In genomic region chr12:109844091-109844490, GRCh38 we compare ENCODE assay signal across 20 cellular contexts. TPM values are rescaled to one million over a fixed set of nuclear protein-coding genes. Genes with fewer than 3 reads are reported as not detected.
DNase-seq lines count a peak whose midpoint lies in the region; ATAC-seq and TF ChIP-seq lines count a peak whose summit lies in the region.
"Had no signal": no experiment of that assay in that cellular context is flagged by ENCODE, and none has a peak within 500 bp of the region (broad histone marks: within the 10 kb centered on the region; RNA-seq: fewer than 3 reads in every experiment).

No MANE protein-coding gene starts in this region.

- H3K4me3 Mint-ChIP-seq in activated T-helper 17 cell treated with anti-CD3 and anti-CD28 coated beads, Interleukin-2, amount 50 U/mL, for 72 hours, result no peak overlapping the region
- H3K4me3 Mint-ChIP-seq in activated CD8-positive, alpha-beta memory T cell treated with anti-CD3 and anti-CD28 coated beads, Interleukin-2, amount 10 ng/mL, durations not matched to agents 7 days and 5 days, result no peak overlapping the region
- no peak overlapping the region for H3K4me3 Mint-ChIP-seq in activated T-helper 2 cell treated with anti-CD3 and anti-CD28 coated beads, Interferon-gamma antibody, Interleukin-2, Interleukin-4, amounts not matched to agents 10 μg/mL and 5 μg/mL and 100 μg/mL, durations not matched to agents 14 hours and 24 hours and 36 hours (ENCODE audit: low read depth)
- H3K4me3 Mint-ChIP-seq: CD4-positive, alpha-beta T cell; GM23338 had no signal

- H3K4me1 Mint-ChIP-seq in activated T-helper 17 cell treated with anti-CD3 and anti-CD28 coated beads, Interleukin-2, amount 50 U/mL, for 72 hours, result no peaks in the 10 kb centered on the region
- peaks cover 7% of the 10 kb centered on the region for H3K4me1 Mint-ChIP-seq in activated CD8-positive, alpha-beta memory T cell treated with anti-CD3 and anti-CD28 coated beads, Interleukin-2, amount 10 ng/mL, durations not matched to agents 7 days and 5 days
- peaks cover 3% of the 10 kb centered on the region for H3K4me1 Mint-ChIP-seq in activated T-helper 2 cell treated with anti-CD3 and anti-CD28 coated beads, Interferon-gamma antibody, Interleukin-2, Interleukin-4, amounts not matched to agents 10 μg/mL and 5 μg/mL and 100 μg/mL, durations not matched to agents 14 hours and 24 hours and 36 hours (ENCODE audit: low read depth)

- intact Hi-C loops in activated T-helper 2 cell treated with anti-CD3 and anti-CD28 coated beads, Interferon-gamma antibody, Interleukin-2, Interleukin-4, amounts not matched to agents 10 μg/mL and 5 μg/mL and 100 μg/mL, durations not matched to agents 14 hours and 24 hours and 36 hours (cut with micrococcal nuclease), result no loop called here

- H3K9me3 Mint-ChIP-seq in activated T-helper 17 cell treated with anti-CD3 and anti-CD28 coated beads, Interleukin-2, amount 50 U/mL, for 72 hours, result no peaks in the 10 kb centered on the region
- H3K9me3 Mint-ChIP-seq in activated CD8-positive, alpha-beta memory T cell treated with anti-CD3 and anti-CD28 coated beads, Interleukin-2, amount 10 ng/mL, durations not matched to agents 7 days and 5 days (ENCODE audit: low read depth), result no peaks in the 10 kb centered on the region
- H3K9me3 Mint-ChIP-seq in activated T-helper 2 cell treated with anti-CD3 and anti-CD28 coated beads, Interferon-gamma antibody, Interleukin-2, Interleukin-4, amounts not matched to agents 10 μg/mL and 5 μg/mL and 100 μg/mL, durations not matched to agents 14 hours and 24 hours and 36 hours, result no peaks in the 10 kb centered on the region
- H3K9me3 Mint-ChIP-seq: CD4-positive, alpha-beta T cell; GM23338 had no signal

- CTCF ChIA-PET in activated CD8-positive, alpha-beta memory T cell treated with anti-CD3 and anti-CD28 coated beads, Interleukin-2, amount 10 ng/mL, durations not matched to agents 7 days and 5 days (lab: Charles Lee), result interaction anchor here (1.6 to 6.2 kb wide), 9 partner anchors 8 to 446 kb away, joined by 3 to 103 read pairs (median 9); partner anchors contain the start of genes KCTD10, TRPV4 and UBE3B

- H3K27ac Mint-ChIP-seq in activated T-helper 17 cell treated with anti-CD3 and anti-CD28 coated beads, Interleukin-2, amount 50 U/mL, for 72 hours, result peak overlapping the region; percentile 46
- no peak overlapping the region for H3K27ac Mint-ChIP-seq in activated CD8-positive, alpha-beta memory T cell treated with anti-CD3 and anti-CD28 coated beads, Interleukin-2, amount 10 ng/mL, durations not matched to agents 7 days and 5 days
- no peak overlapping the region for H3K27ac Mint-ChIP-seq in activated T-helper 2 cell treated with anti-CD3 and anti-CD28 coated beads, Interferon-gamma antibody, Interleukin-2, Interleukin-4, amounts not matched to agents 10 μg/mL and 5 μg/mL and 100 μg/mL, durations not matched to agents 14 hours and 24 hours and 36 hours
- H3K27ac Mint-ChIP-seq: CD4-positive, alpha-beta T cell; GM23338 had no signal

- DNase-seq in AG10803 (ENCODE audit: low read depth) (peak; percentile 38), EH (ENCODE audit: low read depth) (peak; percentile 40), fibroblast of the aortic adventitia (ENCODE audit: low read depth) (peak; percentile 30), hypothalamus (lab: John Stamatoyannopoulos, UW) (no peak), cerebellar cortex (ENCODE audit: low spot score) (no peak)
- DNase-seq in activated CD8-positive, alpha-beta memory T cell treated with anti-CD3 and anti-CD28 coated beads, Interleukin-2, amount 10 ng/mL, durations not matched to agents 7 days and 5 days, result no peak
- DNase-seq in activated T-helper 2 cell treated with anti-CD3 and anti-CD28 coated beads, Interferon-gamma antibody, Interleukin-2, Interleukin-4, amounts not matched to agents 10 μg/mL and 5 μg/mL and 100 μg/mL, durations not matched to agents 14 hours and 24 hours and 36 hours (ENCODE audit: low spot score), result no peak
- DNase-seq: BE2C; C1 segment of cervical spinal cord; CD4-positive, alpha-beta T cell; DMS79 treated with DMSO at 0.1 percent for 48 hours; EL; HCEC 1CT; IMR-90 had no signal

- ATAC-seq in activated T-helper 17 cell treated with anti-CD3 and anti-CD28 coated beads, Interleukin-2, amount 50 U/mL, for 72 hours (replicated peaks), result no peak
- ATAC-seq in activated CD8-positive, alpha-beta memory T cell treated with anti-CD3 and anti-CD28 coated beads, Interleukin-2, amount 10 ng/mL, durations not matched to agents 7 days and 5 days, result no peak
- ATAC-seq: GM12878, GM23338, K562 had no signal

- TF ChIP-seq CTCF in AG10803 (conservative IDR thresholded peaks at IDR 0.05; ENCODE audit: low read length), result no peak
- TF ChIP-seq CTCF in fibroblast of the aortic adventitia (IDR thresholded peaks at IDR 0.05; ENCODE audit: insufficient read depth, low read length), result no peak

- H3K27me3 Mint-ChIP-seq in activated T-helper 17 cell treated with anti-CD3 and anti-CD28 coated beads, Interleukin-2, amount 50 U/mL, for 72 hours, result no peaks in the 10 kb centered on the region
- no peaks in the 10 kb centered on the region for H3K27me3 Mint-ChIP-seq in activated CD8-positive, alpha-beta memory T cell treated with anti-CD3 and anti-CD28 coated beads, Interleukin-2, amount 10 ng/mL, durations not matched to agents 7 days and 5 days
- peaks cover 5% of the 10 kb centered on the region for H3K27me3 Mint-ChIP-seq in activated T-helper 2 cell treated with anti-CD3 and anti-CD28 coated beads, Interferon-gamma antibody, Interleukin-2, Interleukin-4, amounts not matched to agents 10 μg/mL and 5 μg/mL and 100 μg/mL, durations not matched to agents 14 hours and 24 hours and 36 hours (ENCODE audit: low read depth)
- H3K27me3 Mint-ChIP-seq: CD4-positive, alpha-beta T cell had no signal

- H3K36me3 Mint-ChIP-seq in activated T-helper 17 cell treated with anti-CD3 and anti-CD28 coated beads, Interleukin-2, amount 50 U/mL, for 72 hours (ENCODE audit: low read depth), result no peaks in the 10 kb centered on the region
- no peaks in the 10 kb centered on the region for H3K36me3 Mint-ChIP-seq in activated CD8-positive, alpha-beta memory T cell treated with anti-CD3 and anti-CD28 coated beads, Interleukin-2, amount 10 ng/mL, durations not matched to agents 7 days and 5 days
- no peaks in the 10 kb centered on the region for H3K36me3 Mint-ChIP-seq in activated T-helper 2 cell treated with anti-CD3 and anti-CD28 coated beads, Interferon-gamma antibody, Interleukin-2, Interleukin-4, amounts not matched to agents 10 μg/mL and 5 μg/mL and 100 μg/mL, durations not matched to agents 14 hours and 24 hours and 36 hours (ENCODE audit: low read depth)

- H3K4me3 ChIP-seq in AG10803 (ENCODE audit: low read length), result no peak overlapping the region
- H3K4me3 ChIP-seq in fibroblast of the aortic adventitia (ENCODE audit: low read depth, low read length), result no peak overlapping the region
- H3K4me3 ChIP-seq: GM12878, GM23338, K562 had no signal

RNA-seq across cellular contexts. Expression of gene TRPV4, which starts 10.9 kb away (rescaled TPM):
- total RNA-seq in activated T-helper 17 cell treated with anti-CD3 and anti-CD28 coated beads, Interleukin-2, amount 50 U/mL, for 72 hours, result not detected
- total RNA-seq in fibroblast of the aortic adventitia (ENCODE audit: low replicate concordance), result 0.25 and 2.1 TPM in 2 replicates
- not detected for total RNA-seq in activated CD8-positive, alpha-beta memory T cell treated with anti-CD3 and anti-CD28 coated beads, Interleukin-2, amount 10 ng/mL, durations not matched to agents 7 days and 5 days
- total RNA-seq in activated T-helper 2 cell treated with anti-CD3 and anti-CD28 coated beads, Interferon-gamma antibody, Interleukin-2, Interleukin-4, amounts not matched to agents 10 μg/mL and 5 μg/mL and 100 μg/mL, durations not matched to agents 14 hours and 24 hours and 36 hours, result not detected in 2 replicates
- total RNA-seq: A172; CD4-positive, alpha-beta T cell; G401; GM12878; K562 had no signal

RNA-seq across cellular contexts. Expression of gene GLTP, which starts 36.2 kb away (rescaled TPM):
- 10 to 100 TPM; 25.7 to 26.4 TPM for total RNA-seq in activated T-helper 17 cell treated with anti-CD3 and anti-CD28 coated beads, Interleukin-2, amount 50 U/mL, for 72 hours
- total RNA-seq in fibroblast of the aortic adventitia (ENCODE audit: low replicate concordance), result 15.8 and 55.1 TPM in 2 replicates
- 10 to 100 TPM; 16.3 to 19.2 TPM for total RNA-seq in activated CD8-positive, alpha-beta memory T cell treated with anti-CD3 and anti-CD28 coated beads, Interleukin-2, amount 10 ng/mL, durations not matched to agents 7 days and 5 days
- 26.6 and 27.2 TPM in 2 replicates for total RNA-seq in activated T-helper 2 cell treated with anti-CD3 and anti-CD28 coated beads, Interferon-gamma antibody, Interleukin-2, Interleukin-4, amounts not matched to agents 10 μg/mL and 5 μg/mL and 100 μg/mL, durations not matched to agents 14 hours and 24 hours and 36 hours

RNA-seq across cellular contexts. Expression of gene TCHP, which starts 56.0 kb away (rescaled TPM):
- 10 to 100 TPM in 1 of 2 donors, 1 to 10 TPM in 1; 9.8 to 20.2 TPM for total RNA-seq in activated T-helper 17 cell treated with anti-CD3 and anti-CD28 coated beads, Interleukin-2, amount 50 U/mL, for 72 hours
- 8.4 and 11.5 TPM in 2 replicates for total RNA-seq in fibroblast of the aortic adventitia (ENCODE audit: low replicate concordance)
- 10 to 100 TPM; 38.4 to 40.1 TPM for total RNA-seq in activated CD8-positive, alpha-beta memory T cell treated with anti-CD3 and anti-CD28 coated beads, Interleukin-2, amount 10 ng/mL, durations not matched to agents 7 days and 5 days
- 26.0 and 32.6 TPM in 2 replicates for total RNA-seq in activated T-helper 2 cell treated with anti-CD3 and anti-CD28 coated beads, Interferon-gamma antibody, Interleukin-2, Interleukin-4, amounts not matched to agents 10 μg/mL and 5 μg/mL and 100 μg/mL, durations not matched to agents 14 hours and 24 hours and 36 hours

Comparison
In these comparisons a context has a peak if more than half of its experiments do, and no peak if none do; other contexts are left out.
1. DNase-seq: peak in AG10803 (single experiment), EH (single experiment) and fibroblast of the aortic adventitia (single experiment); none in activated CD8-positive, alpha-beta memory T cell treated with anti-CD3 and anti-CD28 coated beads, Interleukin-2, amount 10 ng/mL, durations not matched to agents 7 days and 5 days (single experiment), activated T-helper 2 cell treated with anti-CD3 and anti-CD28 coated beads, Interferon-gamma antibody, Interleukin-2, Interleukin-4, amounts not matched to agents 10 μg/mL and 5 μg/mL and 100 μg/mL, durations not matched to agents 14 hours and 24 hours and 36 hours (single experiment), hypothalamus (0 of 51) and cerebellar cortex (single experiment).